Comparison of ENCODE assay signal across 22 cellular contexts in the genomic region with DNA sequence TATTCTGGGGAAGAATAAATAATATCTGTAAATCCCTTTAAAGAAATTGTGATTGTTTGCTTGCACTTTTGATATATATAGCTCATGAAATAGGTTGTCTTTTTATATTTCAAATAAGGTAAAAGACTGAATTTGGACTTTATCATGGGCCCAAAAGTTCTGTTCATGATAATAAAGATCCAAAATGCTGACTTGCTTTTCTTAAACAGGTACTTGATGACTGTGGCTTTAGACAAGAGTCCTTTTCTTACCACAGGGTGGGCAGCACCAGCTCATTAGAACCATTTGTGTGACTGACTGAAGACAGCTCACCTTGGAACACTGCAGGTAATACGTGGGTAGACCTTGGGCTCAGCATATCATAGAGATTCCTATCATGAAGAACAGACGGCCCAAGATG.
DNase-seq lines count a peak whose midpoint lies in the region; ATAC-seq, FAIRE-seq and TF ChIP-seq lines count a peak whose summit lies in the region.
"Had no signal": no experiment of that assay in that cellular context is flagged by ENCODE, and none has a peak within 500 bp of the region (broad histone marks: within the 10 kb centered on the region; RNA-seq: fewer than 3 reads in every experiment).

No MANE protein-coding gene starts in this region.

- no peaks in the 10 kb centered on the region for H3K9me3 ChIP-seq in A549
- no peaks in the 10 kb centered on the region for H3K9me3 ChIP-seq in K562 (replicated peaks; ENCODE audit: control insufficient read depth, insufficient read depth, low read depth, low read length)
- H3K9me3 ChIP-seq: Caco-2 had no signal

- no peak for TF ChIP-seq POLR2A in A549 (IDR thresholded peaks at IDR 0.05; ENCODE audit: low read length)
- TF ChIP-seq POLR2A in K562 (conservative IDR thresholded peaks at IDR 0.05): no peak

- POLR2A ChIA-PET in A549 (lab: Yijun Ruan, JAX) (no interaction called here), K562 (lab: Yijun Ruan, JAX) (interaction anchor here (0.6 kb wide), 2 partner anchors 12 to 1033 kb away, joined by 3 read pairs; no protein-coding TSS in a partner anchor)
- POLR2A ChIA-PET in activated CD4-positive, alpha-beta T cell treated with anti-CD3 and anti-CD28 coated beads for 36 hours (lab: Charles Lee): no interaction called here

- FAIRE-seq in A549 (lab: Jason Lieb, UNC) (no peak), HTR-8/SVneo (lab: Jason Lieb, UNC) (peak; percentile 26), K562 (lab: Jason Lieb, UNC) (no peak)
- FAIRE-seq: A204.1, D721Med, G401.6, GM12891, GM19239 had no signal

- ATAC-seq in A549 (no peak), K562 (no peak), HG02870 (IDR thresholded peaks at IDR 0.05; ENCODE audit: unreplicated experiment) (no peak), HG02759 (IDR thresholded peaks at IDR 0.05; ENCODE audit: unreplicated experiment) (no peak)
- no peak for ATAC-seq in activated CD4-positive, alpha-beta T cell treated with anti-CD3 and anti-CD28 coated beads for 36 hours
- ATAC-seq: CD8-positive, alpha-beta T cell had no signal

- H3K27ac ChIP-seq in A549 (no peak overlapping the region), K562 (ENCODE audit: extremely low read depth, low read depth, low read length) (no peak overlapping the region)
- H3K27ac ChIP-seq: BLaER1 treated with 17β-estradiol and CSF1 and Interleukin-3, amounts not matched to agents 10 nM and 100 nM; C4-2B had no signal

- H3K4me3 ChIP-seq in A549 (no peak overlapping the region), K562 (no peak overlapping the region)
- H3K4me3 ChIP-seq: BLaER1 treated with 17β-estradiol and CSF1 and Interleukin-3, amounts not matched to agents 10 nM and 100 nM had no signal

- no peaks in the 10 kb centered on the region for H3K9me3 Mint-ChIP-seq in activated CD4-positive, alpha-beta T cell treated with anti-CD3 and anti-CD28 coated beads for 36 hours (ENCODE audit: low read depth)
- H3K9me3 Mint-ChIP-seq: CD4-positive, alpha-beta T cell had no signal

- H3K36me3 ChIP-seq in K562 (ENCODE audit: control insufficient read depth, insufficient read depth, low read length): no peaks in the 10 kb centered on the region
- H3K36me3 ChIP-seq: BLaER1 treated with 17β-estradiol and CSF1 and Interleukin-3, amounts not matched to agents 10 nM and 100 nM had no signal

- no peak for TF ChIP-seq CTCF in A549 (IDR thresholded peaks at IDR 0.05)
- TF ChIP-seq CTCF in K562 (IDR thresholded peaks at IDR 0.05 in 2 of 3, conservative IDR thresholded peaks at IDR 0.05 in 1 of 3; ENCODE audit: insufficient read depth in 2 of 3, low read depth in 1 of 3, low read length in 3 of 3): no peak

- H3K27me3 Mint-ChIP-seq in activated CD4-positive, alpha-beta T cell treated with anti-CD3 and anti-CD28 coated beads for 36 hours: no peaks in the 10 kb centered on the region
- H3K27me3 Mint-ChIP-seq: B cell; CD4-positive, alpha-beta T cell had no signal

- no peak for DNase-seq in A549 (ENCODE audit: low read depth in 1 of 2, low spot score in 1 of 2)
- DNase-seq in HTR-8/SVneo (ENCODE audit: insufficient read length, low spot score): no peak
- DNase-seq in K562 (ENCODE audit: extremely low read depth in 1 of 4, low spot score in 3 of 4): no peak
- DNase-seq in activated CD4-positive, alpha-beta T cell treated with anti-CD3 and anti-CD28 coated beads for 36 hours: no peak
- DNase-seq: 8988T; AML-193; Caco-2; Calu3; CD4-positive, alpha-beta T cell; CD8-positive, alpha-beta T cell; DMS79 treated with DMSO at 0.1 percent for 48 hours; GF-D8 had no signal

- H3K4me2 ChIP-seq in A549 (no peak overlapping the region), K562 (ENCODE audit: insufficient read depth, low read length) (no peak overlapping the region)
- H3K4me2 ChIP-seq: BLaER1 treated with 17β-estradiol and CSF1 and Interleukin-3, amounts not matched to agents 10 nM and 100 nM had no signal

- H3K27ac Mint-ChIP-seq in activated CD4-positive, alpha-beta T cell treated with anti-CD3 and anti-CD28 coated beads for 36 hours: no peak overlapping the region
- H3K27ac Mint-ChIP-seq: B cell; CD4-positive, alpha-beta T cell; CD8-positive, alpha-beta T cell had no signal

- no peaks in the 10 kb centered on the region for H3K27me3 ChIP-seq in K562 (ENCODE audit: control insufficient read depth in 2 of 2, insufficient read depth in 2 of 2, low read length in 2 of 2)
- H3K27me3 ChIP-seq: BLaER1 treated with 17β-estradiol and CSF1 and Interleukin-3, amounts not matched to agents 10 nM and 100 nM had no signal

- H3K4me3 Mint-ChIP-seq in activated CD4-positive, alpha-beta T cell treated with anti-CD3 and anti-CD28 coated beads for 36 hours: no peak overlapping the region
- H3K4me3 Mint-ChIP-seq: B cell; CD4-positive, alpha-beta T cell; CD8-positive, alpha-beta T cell had no signal

- intact Hi-C loops in K562 (cut with micrococcal nuclease): loop anchor here (5.0 to 10.0 kb wide), 2 partner anchors 200 to 343 kb away; no protein-coding TSS in a partner anchor
- intact Hi-C loops in activated CD4-positive, alpha-beta T cell treated with anti-CD3 and anti-CD28 coated beads for 36 hours (cut with DNase I, micrococcal nuclease): no loop called here

- H3K9ac ChIP-seq in K562 (ENCODE audit: insufficient read depth in 1 of 2, low read depth in 2 of 2, low read length in 2 of 2): no peak overlapping the region
- H3K9ac ChIP-seq: BLaER1 treated with 17β-estradiol and CSF1 and Interleukin-3, amounts not matched to agents 10 nM and 100 nM had no signal

- no peaks in the 10 kb centered on the region for H3K4me1 ChIP-seq in A549
- H3K4me1 ChIP-seq in K562 (replicated peaks in 1 of 2; ENCODE audit: control insufficient read depth in 2 of 2, insufficient read depth in 2 of 2, low read length in 2 of 2): no peaks in the 10 kb centered on the region
- H3K4me1 ChIP-seq: Caco-2 had no signal

- no peak for TF ChIP-seq RAD21 in A549 (conservative IDR thresholded peaks at IDR 0.05 in 1 of 2, IDR thresholded peaks at IDR 0.05 in 1 of 2)
- TF ChIP-seq RAD21 in K562 (CRISPR knock-in tag; conservative IDR thresholded peaks at IDR 0.05 in 1 of 2, IDR thresholded peaks at IDR 0.05 in 1 of 2): no peak

- no peaks in the 10 kb centered on the region for H3K4me1 Mint-ChIP-seq in activated CD4-positive, alpha-beta T cell treated with anti-CD3 and anti-CD28 coated beads for 36 hours
- H3K4me1 Mint-ChIP-seq: B cell had no signal

- H4K20me1 ChIP-seq in K562 (replicated peaks; ENCODE audit: control insufficient read depth, insufficient read depth, low read length): no peaks in the 10 kb centered on the region
- H4K20me1 ChIP-seq: BLaER1 treated with 17β-estradiol and CSF1 and Interleukin-3, amounts not matched to agents 10 nM and 100 nM had no signal

- H3K36me3 Mint-ChIP-seq in activated CD4-positive, alpha-beta T cell treated with anti-CD3 and anti-CD28 coated beads for 36 hours (ENCODE audit: low read depth): no peaks in the 10 kb centered on the region
- H3K36me3 Mint-ChIP-seq: CD8-positive, alpha-beta T cell had no signal

- no peaks in the 10 kb centered on the region for H3K79me2 ChIP-seq in K562 (ENCODE audit: control insufficient read depth, insufficient read depth, low read length)

- CTCF ChIA-PET in A549 (lab: Yijun Ruan, JAX): interaction anchor here (0.8 to 0.9 kb wide), 2 partner anchors 14 to 202 kb away, joined by 3 to 4 read pairs; no protein-coding TSS in a partner anchor
- CTCF ChIA-PET in K562 (lab: Yijun Ruan, JAX; ENCODE audit: low intra/inter-chr PET ratio): no interaction called here
- CTCF ChIA-PET in activated CD4-positive, alpha-beta T cell treated with anti-CD3 and anti-CD28 coated beads for 36 hours (lab: Charles Lee): no interaction called here

- 0% methylated on average over 2 of the region's 2 CpGs for WGBS in A549 (ENCODE audit: missing lambda C conversion rate)
- WGBS in K562 (ENCODE audit: insufficient coverage, low coverage, missing lambda C conversion rate): 0% methylated on average over 2 of the region's 2 CpGs

- TF ChIP-seq EP300 in A549 (IDR thresholded peaks at IDR 0.05) (no peak), K562 (IDR thresholded peaks at IDR 0.05; ENCODE audit: low read length) (no peak)

- no TSS peak for BruUV-seq in K562 (replicated peaks; lab: Mats Ljungman, UMichigan)

- in situ Hi-C loops in K562 (cut with MboI): no loop called here

- no peaks in the 10 kb centered on the region for H3K9me1 ChIP-seq in K562 (ENCODE audit: control insufficient read depth, insufficient read depth, low read length)

- H2AFZ ChIP-seq in K562 (ENCODE audit: low read depth, low read length): no peak overlapping the region

TF ChIP-seq in A549, 52 proteins besides CTCF, POLR2A, EP300 and RAD21 (continues in another document):
- TF ChIP-seq, protein P1, sequence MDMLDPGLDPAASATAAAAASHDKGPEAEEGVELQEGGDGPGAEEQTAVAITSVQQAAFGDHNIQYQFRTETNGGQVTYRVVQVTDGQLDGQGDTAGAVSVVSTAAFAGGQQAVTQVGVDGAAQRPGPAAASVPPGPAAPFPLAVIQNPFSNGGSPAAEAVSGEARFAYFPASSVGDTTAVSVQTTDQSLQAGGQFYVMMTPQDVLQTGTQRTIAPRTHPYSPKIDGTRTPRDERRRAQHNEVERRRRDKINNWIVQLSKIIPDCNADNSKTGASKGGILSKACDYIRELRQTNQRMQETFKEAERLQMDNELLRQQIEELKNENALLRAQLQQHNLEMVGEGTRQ (IDR thresholded peaks at IDR 0.05): no peak
- TF ChIP-seq SMC3 (IDR thresholded peaks at IDR 0.05) (no peak), EHMT2 (IDR thresholded peaks at IDR 0.05; ENCODE audit: low read depth) (no peak), MAFK (IDR thresholded peaks at IDR 0.05; ENCODE audit: partially characterized antibody) (peak; percentile 57), ZSCAN20 (CRISPR knock-in tag; IDR thresholded peaks at IDR 0.05) (no peak), ZC3H11A (IDR thresholded peaks at IDR 0.05) (no peak), PHF8 (IDR thresholded peaks at IDR 0.05; ENCODE audit: borderline replicate concordance, low read depth) (no peak)

TF ChIP-seq in K562, 482 proteins besides CTCF, POLR2A, EP300 and RAD21:
- TF ChIP-seq C11orf30 (IDR thresholded peaks at IDR 0.05; ENCODE audit: low read depth): peak; percentile 31; the same call in 1 of the 2 replicates
- TF ChIP-seq ZNF316 (IDR thresholded peaks at IDR 0.05): 0 out of 2 replicates have a peak, but pooled peaks have one; percentile 20
- TF ChIP-seq DMBX1 (CRISPR knock-in tag; IDR thresholded peaks at IDR 0.05; ENCODE audit: borderline replicate concordance): no peak
- no peak for TF ChIP-seq RBM22 (IDR thresholded peaks at IDR 0.05; ENCODE audit: low read depth, low read length, poor library complexity, severe bottlenecking)

Comparison
In these comparisons a context has a peak if more than half of its experiments do, and no peak if none do; other contexts are left out.
1. Of the 35 proteins assayed by ChIP-seq in both K562 and A549: peak only in K562: none; only in A549: MAFK; in both: none; in neither: 34.